In the genomic region with DNA sequence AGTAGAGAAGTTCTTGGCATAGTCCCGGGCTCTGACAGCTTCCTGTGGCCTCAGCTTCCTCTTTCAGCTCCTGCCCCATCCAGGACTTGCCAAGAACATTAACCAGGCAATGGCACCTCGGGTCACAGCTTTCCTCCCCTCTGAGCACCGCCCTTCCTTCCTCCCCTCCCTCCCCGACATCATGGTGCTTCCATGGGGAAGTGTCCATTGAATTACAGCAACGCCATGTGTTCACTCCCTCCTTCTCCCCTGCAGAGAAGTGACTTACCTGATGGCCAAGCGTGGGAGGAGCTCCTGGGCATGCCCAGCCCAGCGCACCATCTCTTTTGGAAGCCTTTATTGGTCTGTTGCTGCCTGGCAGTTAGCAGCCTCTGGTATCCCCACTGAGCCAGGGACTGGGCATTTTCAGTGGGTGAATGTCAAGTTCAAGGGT, we compare ENCODE assay signal across 12 cellular contexts. TPM values are rescaled to one million over a fixed set of nuclear protein-coding genes. Genes with fewer than 3 reads are reported as not detected.
A peak's percentile ranks its signal among the peaks of the same experiment; 100 is the strongest.
DNase-seq lines count a peak whose midpoint lies in the region; ATAC-seq lines count a peak whose summit lies in the region.
"Had no signal": no experiment of that assay in that cellular context is flagged by ENCODE, and none has a peak within 500 bp of the region (broad histone marks: within the 10 kb centered on the region; RNA-seq: fewer than 3 reads in every experiment).

No MANE protein-coding gene starts in this region.

- no peaks in the 10 kb centered on the region for H3K27me3 ChIP-seq in BLaER1

- DNase-seq in NCI-H146 treated with DMSO at 0.1 percent for 48 hours (lab: John Stamatoyannopoulos, UW; ENCODE audit: unreplicated experiment), result peak; percentile 36
- DNase-seq in mucosa of gallbladder (ENCODE audit: low spot score), result peak; percentile 46
- DNase-seq in activated CD4-positive, CD25-positive, alpha-beta regulatory T cell treated with anti-CD3 and anti-CD28 coated beads, Interleukin-2, amount 50 U/mL, for 72 hours, result no peak
- no peak for DNase-seq in activated CD4-positive, alpha-beta T cell treated with anti-CD3 and anti-CD28 coated beads for 48 hours
- DNase-seq in LoVo (ENCODE audit: low spot score), result no peak
- DNase-seq: activated CD8-positive, alpha-beta memory T cell treated with anti-CD3 and anti-CD28 coated beads, Interleukin-2, amount 10 ng/mL, durations not matched to agents 7 days and 5 days; activated naive CD8-positive, alpha-beta T cell treated with anti-CD3 and anti-CD28 coated beads, Interleukin-2, amount 10 ng/mL, durations not matched to agents 7 days and 5 days; foreskin melanocyte had no signal

- no peak overlapping the region for H3K4me3 ChIP-seq in BLaER1

- no peaks in the 10 kb centered on the region for H3K36me3 ChIP-seq in BLaER1

- peak; percentile 48 for ATAC-seq in esophagus mucosa
- no peak for ATAC-seq in GM18861 (IDR thresholded peaks at IDR 0.05; ENCODE audit: unreplicated experiment)
- ATAC-seq: activated CD8-positive, alpha-beta memory T cell treated with anti-CD3 and anti-CD28 coated beads, Interleukin-2, amount 10 ng/mL, durations not matched to agents 7 days and 5 days; Panc1 had no signal

- H3K4me1 ChIP-seq in BLaER1, result peaks cover 11% of the 10 kb centered on the region

- H3K4me2 ChIP-seq in BLaER1, result peak overlapping the region; percentile 44

- H4K20me1 ChIP-seq in BLaER1, result no peaks in the 10 kb centered on the region

- no peaks in the 10 kb centered on the region for H3K9me3 ChIP-seq in BLaER1

- no peak overlapping the region for H3K9ac ChIP-seq in BLaER1

- H3K27ac ChIP-seq in BLaER1, result no peak overlapping the region

RNA-seq across cellular contexts. Expression of a gene that starts 25.8 kb away (rescaled TPM):
- total RNA-seq in esophagus mucosa (2.3 TPM), mucosa of gallbladder (10.6 TPM)
- total RNA-seq: activated CD8-positive, alpha-beta memory T cell treated with anti-CD3 and anti-CD28 coated beads, Interleukin-2, amount 10 ng/mL, durations not matched to agents 7 days and 5 days had no signal

Comparison
In these comparisons a context has a peak if more than half of its experiments do, and no peak if none do; other contexts are left out.
1. DNase-seq: peak in NCI-H146 treated with DMSO at 0.1 percent for 48 hours (single experiment) and mucosa of gallbladder (single experiment); none in activated CD4-positive, CD25-positive, alpha-beta regulatory T cell treated with anti-CD3 and anti-CD28 coated beads, Interleukin-2, amount 50 U/mL, for 72 hours (single experiment), activated CD4-positive, alpha-beta T cell treated with anti-CD3 and anti-CD28 coated beads for 48 hours (single experiment) and LoVo (single experiment).